ENCODE assay signal across 16 cellular contexts in genomic region chr17:17765359-17765758, GRCh38.
DNase-seq lines count a peak whose midpoint lies in the region; ATAC-seq, FAIRE-seq and TF ChIP-seq lines count a peak whose summit lies in the region.
"Had no signal": no experiment of that assay in that cellular context is flagged by ENCODE, and none has a peak within 500 bp of the region (broad histone marks: within the 10 kb centered on the region; RNA-seq: fewer than 3 reads in every experiment).

No MANE protein-coding gene starts in this region.

- no peak overlapping the region for H3K9ac ChIP-seq in GM12878 (ENCODE audit: control insufficient read depth, insufficient read depth, low read length)

- H4K20me1 ChIP-seq in GM12878 (ENCODE audit: control insufficient read depth, insufficient read depth): no peaks in the 10 kb centered on the region; the same call in 1 of the 2 replicates

- no peak for TF ChIP-seq POLR2A in GM12878 (IDR thresholded peaks at IDR 0.05; ENCODE audit: low read depth, low read length)
- TF ChIP-seq POLR2A in gastrocnemius medialis (IDR thresholded peaks at IDR 0.05): no peak

- SMC1A ChIA-PET in GM12878 (lab: Charles Lee; ENCODE audit: uncharacterized antibody, unreplicated experiment): no interaction called here

- no peak overlapping the region for H3K4me2 ChIP-seq in GM12878 (ENCODE audit: control insufficient read depth, insufficient read depth)

- CTCF ChIA-PET in activated CD4-positive, alpha-beta T cell treated with anti-CD3 and anti-CD28 coated beads for 36 hours (lab: Charles Lee): interaction anchor here (1.4 kb wide), 1 partner anchor 10 kb away, joined by 3 read pairs; no protein-coding TSS in a partner anchor
- CTCF ChIA-PET in GM12878 (lab: Yijun Ruan, JAX): no interaction called here

- intact Hi-C loops in activated CD4-positive, alpha-beta T cell treated with anti-CD3 and anti-CD28 coated beads for 36 hours (cut with DNase I, micrococcal nuclease): no loop called here
- intact Hi-C loops in GM12878 (cut with micrococcal nuclease; ENCODE audit: unreplicated experiment) (no loop called here), gastrocnemius medialis (cut with DNase I; ENCODE audit: low total_unique reads) (no loop called here)

- TF ChIP-seq CTCF in GM12878 (IDR thresholded peaks at IDR 0.05 in 2 of 3, conservative IDR thresholded peaks at IDR 0.05 in 1 of 3; ENCODE audit: control insufficient read depth in 2 of 3, extremely low read depth in 1 of 3, insufficient read depth in 1 of 3, low read depth in 3 of 3, low read length in 3 of 3) (no peak), gastrocnemius medialis (IDR thresholded peaks at IDR 0.05 in 4 of 5, conservative IDR thresholded peaks at IDR 0.05 in 1 of 5) (no peak)

- DNase-seq in activated CD4-positive, alpha-beta T cell treated with anti-CD3 and anti-CD28 coated beads for 36 hours: no peak
- DNase-seq in activated CD4-positive, alpha-beta T cell treated with anti-CD3 and anti-CD28 coated beads, Interleukin-2, amount 50 U/mL, for 1 hour: no peak
- DNase-seq in GM12878 (ENCODE audit: low read depth, low spot score) (no peak), iris pigment epithelial cell (ENCODE audit: low read depth) (peak; percentile 67), superior temporal gyrus (ENCODE audit: extremely low spot score) (peak; percentile 64), gastrocnemius medialis (no peak)
- DNase-seq in effector CD4-positive, alpha-beta T cell: no peak
- no peak for DNase-seq in stimulated activated effector memory CD8-positive, alpha-beta T cell treated with anti-CD3 and anti-CD28 coated beads, Interleukin-12 subunit alpha, Interleukin-12 subunit beta, amount 100 ng/mL, for 72 hours (ENCODE audit: low spot score in 2 of 2)
- DNase-seq: activated CD4-positive, alpha-beta T cell treated with anti-CD3 and anti-CD28 coated beads, Interleukin-2, amount 50 U/mL, for 48 hours; foreskin melanocyte; GF-D8; NCI-H2171; T1000; upper lobe of left lung had no signal

- H3K4me3 Mint-ChIP-seq in activated CD4-positive, alpha-beta T cell treated with anti-CD3 and anti-CD28 coated beads for 36 hours: no peak overlapping the region
- H3K4me3 Mint-ChIP-seq in stimulated activated effector memory CD8-positive, alpha-beta T cell treated with anti-CD3 and anti-CD28 coated beads, Interleukin-12 subunit alpha, Interleukin-12 subunit beta, amount 100 ng/mL, for 72 hours: no peak overlapping the region

- RAD21 ChIA-PET in GM12878 (lab: Charles Lee; ENCODE audit: unreplicated experiment): no interaction called here

- H3K4me3 ChIP-seq in GM12878: no peak overlapping the region
- no peak overlapping the region for H3K4me3 ChIP-seq in gastrocnemius medialis
- H3K4me3 ChIP-seq: prostate gland, upper lobe of left lung had no signal

- no TSS peak for BruUV-seq in GM12878 (replicated peaks; lab: Mats Ljungman, UMichigan)

- H3K4me1 ChIP-seq in GM12878 (ENCODE audit: control insufficient read depth, insufficient read depth, low read length) (peaks cover 18% of the 10 kb centered on the region), gastrocnemius medialis (peaks cover 35 to 41% of the 10 kb centered on the region in 2 donors)

- H3K79me2 ChIP-seq in GM12878 (ENCODE audit: control insufficient read depth, insufficient read depth, low read length): no peaks in the 10 kb centered on the region; the same call in 1 of the 2 replicates

- H3K4me1 Mint-ChIP-seq in activated CD4-positive, alpha-beta T cell treated with anti-CD3 and anti-CD28 coated beads for 36 hours: peaks cover 20% of the 10 kb centered on the region
- H3K4me1 Mint-ChIP-seq in stimulated activated effector memory CD8-positive, alpha-beta T cell treated with anti-CD3 and anti-CD28 coated beads, Interleukin-12 subunit alpha, Interleukin-12 subunit beta, amount 100 ng/mL, for 72 hours: peaks cover 41% of the 10 kb centered on the region

- no peaks in the 10 kb centered on the region for H3K27me3 Mint-ChIP-seq in activated CD4-positive, alpha-beta T cell treated with anti-CD3 and anti-CD28 coated beads for 36 hours

- in situ Hi-C loops in GM12878 (cut with MboI): no loop called here
- in situ Hi-C loops in gastrocnemius medialis (cut with MboI; ENCODE audit: low sequenced_read_pairs in 4 of 4): no loop called here

- no peak overlapping the region for H3K27ac Mint-ChIP-seq in activated CD4-positive, alpha-beta T cell treated with anti-CD3 and anti-CD28 coated beads for 36 hours
- no peak overlapping the region for H3K27ac Mint-ChIP-seq in stimulated activated effector memory CD8-positive, alpha-beta T cell treated with anti-CD3 and anti-CD28 coated beads, Interleukin-12 subunit alpha, Interleukin-12 subunit beta, amount 100 ng/mL, for 72 hours

- no peaks in the 10 kb centered on the region for H3K9me3 Mint-ChIP-seq in activated CD4-positive, alpha-beta T cell treated with anti-CD3 and anti-CD28 coated beads for 36 hours (ENCODE audit: low read depth)
- H3K9me3 Mint-ChIP-seq in stimulated activated effector memory CD8-positive, alpha-beta T cell treated with anti-CD3 and anti-CD28 coated beads, Interleukin-12 subunit alpha, Interleukin-12 subunit beta, amount 100 ng/mL, for 72 hours: no peaks in the 10 kb centered on the region

- WGBS in GM12878 (ENCODE audit: insufficient coverage, insufficient replicate concordance, low lambda C conversion rate, missing lambda C conversion rate): 8% methylated on average over 10 of the region's 10 CpGs

- H2AFZ ChIP-seq in GM12878 (ENCODE audit: control insufficient read depth, low read depth, low read length): no peak overlapping the region

- H3K36me3 ChIP-seq in GM12878 (ENCODE audit: control insufficient read depth in 2 of 2, insufficient read depth in 2 of 2, low read length in 1 of 2) (peaks cover 0 to 9% of the 10 kb centered on the region in 2 experiments; a peak in 2 of 4 replicates), gastrocnemius medialis (no peaks in the 10 kb centered on the region)
- H3K36me3 ChIP-seq: prostate gland had no signal

- POLR2A ChIA-PET in activated CD4-positive, alpha-beta T cell treated with anti-CD3 and anti-CD28 coated beads for 36 hours (lab: Charles Lee): no interaction called here
- POLR2A ChIA-PET in GM12878 (lab: Charles Lee): no interaction called here

- peak; percentile 37 for ATAC-seq in activated CD4-positive, alpha-beta T cell treated with anti-CD3 and anti-CD28 coated beads for 36 hours
- ATAC-seq in GM12878 (no peak), gastrocnemius medialis (no peak)
- ATAC-seq in stimulated activated effector memory CD8-positive, alpha-beta T cell treated with anti-CD3 and anti-CD28 coated beads, Interleukin-12 subunit alpha, Interleukin-12 subunit beta, amount 100 ng/mL, for 72 hours: no peak

- no peaks in the 10 kb centered on the region for H3K9me3 ChIP-seq in GM12878 (replicated peaks; ENCODE audit: control insufficient read depth, insufficient read depth, low read length)
- no peaks in the 10 kb centered on the region for H3K9me3 ChIP-seq in gastrocnemius medialis
- H3K9me3 ChIP-seq: prostate gland, upper lobe of left lung had no signal

- TF ChIP-seq RAD21 in GM12878 (IDR thresholded peaks at IDR 0.05; ENCODE audit: insufficient read depth, low read depth, low read length): no peak

- peak; percentile 18 for FAIRE-seq in GM12878 (lab: Jason Lieb, UNC)
- FAIRE-seq: A204.1 had no signal

- no peak for TF ChIP-seq EP300 in GM12878 (IDR thresholded peaks at IDR 0.05; ENCODE audit: borderline replicate concordance in 1 of 2, control insufficient read depth in 1 of 2, low read depth in 2 of 2, low read length in 2 of 2)

- H3K27ac ChIP-seq in GM12878 (ENCODE audit: control insufficient read depth, insufficient read depth) (peak overlapping the region; percentile 41), gastrocnemius medialis (no peak overlapping the region)
- H3K27ac ChIP-seq: prostate gland, upper lobe of left lung had no signal

- H3K27me3 ChIP-seq in GM12878 (replicated peaks in 1 of 2; ENCODE audit: control insufficient read depth in 2 of 2, insufficient read depth in 2 of 2, low read length in 1 of 2) (no peaks in the 10 kb centered on the region), gastrocnemius medialis (no peaks in the 10 kb centered on the region)
- H3K27me3 ChIP-seq: upper lobe of left lung had no signal

- H3K36me3 Mint-ChIP-seq in activated CD4-positive, alpha-beta T cell treated with anti-CD3 and anti-CD28 coated beads for 36 hours (ENCODE audit: low read depth): no peaks in the 10 kb centered on the region
- H3K36me3 Mint-ChIP-seq in stimulated activated effector memory CD8-positive, alpha-beta T cell treated with anti-CD3 and anti-CD28 coated beads, Interleukin-12 subunit alpha, Interleukin-12 subunit beta, amount 100 ng/mL, for 72 hours: peaks cover 5% of the 10 kb centered on the region

TF ChIP-seq in GM12878, 131 proteins besides CTCF, POLR2A, EP300 and RAD21:
- TF ChIP-seq TCF12 (IDR thresholded peaks at IDR 0.05; ENCODE audit: low read depth, low read length) (no peak), LARP7 (IDR thresholded peaks at IDR 0.05) (no peak), SPI1 (IDR thresholded peaks at IDR 0.05; ENCODE audit: borderline replicate concordance, insufficient read depth, low read depth, low read length) (no peak), USF2 (IDR thresholded peaks at IDR 0.05; ENCODE audit: borderline replicate concordance, low read depth, low read length) (no peak)
TF ChIP-seq in GM12878: peak in this region for 0.

Comparison
In these comparisons a context has a peak if more than half of its experiments do, and no peak if none do; other contexts are left out.
1. DNase-seq: peak in iris pigment epithelial cell (single experiment) and superior temporal gyrus (single experiment); none in activated CD4-positive, alpha-beta T cell treated with anti-CD3 and anti-CD28 coated beads for 36 hours (single experiment), activated CD4-positive, alpha-beta T cell treated with anti-CD3 and anti-CD28 coated beads, Interleukin-2, amount 50 U/mL, for 1 hour (single experiment), GM12878 (single experiment), effector CD4-positive, alpha-beta T cell (single experiment), gastrocnemius medialis (0 of 2) and stimulated activated effector memory CD8-positive, alpha-beta T cell treated with anti-CD3 and anti-CD28 coated beads, Interleukin-12 subunit alpha, Interleukin-12 subunit beta, amount 100 ng/mL, for 72 hours (0 of 2).